ENCODE assay signal across 14 cellular contexts in genomic region chr14:19480491-19480890, GRCh38. TPM values are rescaled to one million over a fixed set of nuclear protein-coding genes. Genes with fewer than 3 reads are reported as not detected.
A peak's percentile ranks its signal among the peaks of the same experiment; 100 is the strongest.
DNase-seq lines count a peak whose midpoint lies in the region; ATAC-seq and TF ChIP-seq lines count a peak whose summit lies in the region.
"Not testable (repeated sequence)": the region's sequence is repeated elsewhere in the genome, so short reads cannot be mapped to it uniquely, and the experiment has no call there.
"Had no signal": no experiment of that assay in that cellular context is flagged by ENCODE, and none has a peak within 500 bp of the region (broad histone marks: within the 10 kb centered on the region; RNA-seq: fewer than 3 reads in every experiment).

No MANE protein-coding gene starts in this region.

- intact Hi-C loops in Right ventricle myocardium inferior (cut with DNase I); right cardiac atrium (cut with DNase I); lower lobe of right lung (cut with DNase I); naive thymus-derived CD4-positive, alpha-beta T cell (cut with micrococcal nuclease); aorta (cut with DNase I): not testable (repeated sequence)

- TF ChIP-seq POLR2A in upper lobe of left lung (IDR thresholded peaks at IDR 0.05), result not testable (repeated sequence)

- H3K4me1 ChIP-seq in right cardiac atrium (ENCODE audit: control insufficient read depth, insufficient read depth, low read length); lower lobe of right lung; naive thymus-derived CD4-positive, alpha-beta T cell (ENCODE audit: control insufficient read depth in 2 of 2, insufficient read depth in 2 of 2, low read length in 2 of 2); upper lobe of left lung; aorta (ENCODE audit: control insufficient read depth in 1 of 2, insufficient read depth in 2 of 2, low read length in 2 of 2): not testable (repeated sequence)

- ATAC-seq in Right ventricle myocardium inferior (peak; percentile 14), right cardiac atrium (peak; percentile 27 to 30), lower lobe of right lung (peak; percentile 7 to 41), upper lobe of left lung (ENCODE audit: low FRiP score in 2 of 2) (peak; percentile 34 to 54), aorta (ENCODE audit: low FRiP score) (peak; percentile 33)
- peak; percentile 24 for ATAC-seq in naive thymus-derived CD4-positive, alpha-beta T cell
- peak; percentile 33 for ATAC-seq in stimulated activated effector memory CD8-positive, alpha-beta T cell treated with anti-CD3 and anti-CD28 coated beads, Interleukin-12 subunit alpha, Interleukin-12 subunit beta, amount 100 ng/mL, for 72 hours

- H3K36me3 ChIP-seq in lower lobe of right lung; naive thymus-derived CD4-positive, alpha-beta T cell (ENCODE audit: control insufficient read depth in 2 of 3, insufficient read depth in 3 of 3, low read length in 3 of 3); upper lobe of left lung; aorta (ENCODE audit: control insufficient read depth in 1 of 2, insufficient read depth in 2 of 2, low read length in 1 of 2): not testable (repeated sequence)

- H3K27me3 ChIP-seq in right cardiac atrium (ENCODE audit: control insufficient read depth, insufficient read depth); lower lobe of right lung (ENCODE audit: low read depth); naive thymus-derived CD4-positive, alpha-beta T cell (ENCODE audit: control insufficient read depth in 2 of 2, insufficient read depth in 2 of 2, low read length in 2 of 2); upper lobe of left lung; aorta (ENCODE audit: control insufficient read depth in 1 of 2, insufficient read depth in 2 of 2, low read length in 1 of 2): not testable (repeated sequence)

- H3K27ac Mint-ChIP-seq in naive thymus-derived CD4-positive, alpha-beta T cell; stimulated activated effector memory CD8-positive, alpha-beta T cell treated with anti-CD3 and anti-CD28 coated beads, Interleukin-12 subunit alpha, Interleukin-12 subunit beta, amount 100 ng/mL, for 72 hours: not testable (repeated sequence)

- not testable (repeated sequence) for H3K4me3 ChIP-seq in right cardiac atrium (ENCODE audit: low read length); lower lobe of right lung; naive thymus-derived CD4-positive, alpha-beta T cell (ENCODE audit: low read length); upper lobe of left lung; aorta (ENCODE audit: low read length in 2 of 2)

- not testable (repeated sequence) for H3K27me3 Mint-ChIP-seq in naive thymus-derived CD4-positive, alpha-beta T cell

- not testable (repeated sequence) for H3K27ac ChIP-seq in right cardiac atrium (ENCODE audit: low read length); lower lobe of right lung; naive thymus-derived CD4-positive, alpha-beta T cell (ENCODE audit: low read depth, low read length); upper lobe of left lung; aorta (ENCODE audit: low read depth in 1 of 2, low read length in 2 of 2)

- not testable (repeated sequence) for DNase-seq in Right ventricle myocardium inferior (ENCODE audit: missing footprints); right cardiac atrium; lower lobe of right lung; naive thymus-derived CD4-positive, alpha-beta T cell; stimulated activated effector memory CD8-positive, alpha-beta T cell treated with anti-CD3 and anti-CD28 coated beads, Interleukin-12 subunit alpha, Interleukin-12 subunit beta, amount 100 ng/mL, for 72 hours (ENCODE audit: low spot score in 2 of 2); upper lobe of left lung; aorta

- CTCF ChIA-PET in naive thymus-derived CD4-positive, alpha-beta T cell (lab: Charles Lee), result not testable (repeated sequence)

- H3K4me1 Mint-ChIP-seq in naive thymus-derived CD4-positive, alpha-beta T cell; stimulated activated effector memory CD8-positive, alpha-beta T cell treated with anti-CD3 and anti-CD28 coated beads, Interleukin-12 subunit alpha, Interleukin-12 subunit beta, amount 100 ng/mL, for 72 hours: not testable (repeated sequence)

- H3K9me3 ChIP-seq in right cardiac atrium (ENCODE audit: control insufficient read depth, low read length); lower lobe of right lung; naive thymus-derived CD4-positive, alpha-beta T cell (ENCODE audit: control insufficient read depth in 2 of 3, low read length in 3 of 3); upper lobe of left lung; aorta (ENCODE audit: control insufficient read depth, low read length): not testable (repeated sequence)

- not testable (repeated sequence) for H3K36me3 Mint-ChIP-seq in naive thymus-derived CD4-positive, alpha-beta T cell; stimulated activated effector memory CD8-positive, alpha-beta T cell treated with anti-CD3 and anti-CD28 coated beads, Interleukin-12 subunit alpha, Interleukin-12 subunit beta, amount 100 ng/mL, for 72 hours

- not testable (repeated sequence) for TF ChIP-seq EP300 in upper lobe of left lung (IDR thresholded peaks at IDR 0.05)

- not testable (repeated sequence) for H3K4me3 Mint-ChIP-seq in naive thymus-derived CD4-positive, alpha-beta T cell; stimulated activated effector memory CD8-positive, alpha-beta T cell treated with anti-CD3 and anti-CD28 coated beads, Interleukin-12 subunit alpha, Interleukin-12 subunit beta, amount 100 ng/mL, for 72 hours

- H3K9me3 Mint-ChIP-seq in naive thymus-derived CD4-positive, alpha-beta T cell; stimulated activated effector memory CD8-positive, alpha-beta T cell treated with anti-CD3 and anti-CD28 coated beads, Interleukin-12 subunit alpha, Interleukin-12 subunit beta, amount 100 ng/mL, for 72 hours: not testable (repeated sequence)

- WGBS in right cardiac atrium, result 81% methylated on average over 2 of the region's 5 CpGs
- WGBS in upper lobe of left lung, 2 donors, result no CpG with 5 or more reads among the region's 5 CpGs
- 79 to 84% methylated on average over 2 of the region's 5 CpGs for WGBS in aorta, 2 donors

- not testable (repeated sequence) for TF ChIP-seq CTCF in lower lobe of right lung (IDR thresholded peaks at IDR 0.05); upper lobe of left lung (IDR thresholded peaks at IDR 0.05)

- POLR2A ChIA-PET in naive thymus-derived CD4-positive, alpha-beta T cell (lab: Charles Lee), result not testable (repeated sequence)

RNA-seq across cellular contexts. Expression of gene POTEG, which starts 46.4 kb away (rescaled TPM):
- not detected for total RNA-seq in Right ventricle myocardium inferior
- total RNA-seq in right cardiac atrium, result not detected
- not detected for polyA plus RNA-seq in right cardiac atrium
- total RNA-seq in lower lobe of right lung, result not detected
- not detected for total RNA-seq in naive thymus-derived CD4-positive, alpha-beta T cell
- polyA plus RNA-seq in naive thymus-derived CD4-positive, alpha-beta T cell, result not detected
- total RNA-seq in upper lobe of left lung, result not detected
- total RNA-seq in aorta, result not detected
- not detected for polyA plus RNA-seq in aorta
- total RNA-seq: A673; CD4-positive, alpha-beta memory T cell; CD4-positive, CD25-positive, alpha-beta regulatory T cell; CD8-positive, alpha-beta memory T cell; G401 had no signal
- polyA plus RNA-seq: AG04450; CD14-positive monocyte; CD4-positive, alpha-beta memory T cell; CD4-positive, CD25-positive, alpha-beta regulatory T cell; CD8-positive, alpha-beta memory T cell had no signal
